In the genomic region with DNA sequence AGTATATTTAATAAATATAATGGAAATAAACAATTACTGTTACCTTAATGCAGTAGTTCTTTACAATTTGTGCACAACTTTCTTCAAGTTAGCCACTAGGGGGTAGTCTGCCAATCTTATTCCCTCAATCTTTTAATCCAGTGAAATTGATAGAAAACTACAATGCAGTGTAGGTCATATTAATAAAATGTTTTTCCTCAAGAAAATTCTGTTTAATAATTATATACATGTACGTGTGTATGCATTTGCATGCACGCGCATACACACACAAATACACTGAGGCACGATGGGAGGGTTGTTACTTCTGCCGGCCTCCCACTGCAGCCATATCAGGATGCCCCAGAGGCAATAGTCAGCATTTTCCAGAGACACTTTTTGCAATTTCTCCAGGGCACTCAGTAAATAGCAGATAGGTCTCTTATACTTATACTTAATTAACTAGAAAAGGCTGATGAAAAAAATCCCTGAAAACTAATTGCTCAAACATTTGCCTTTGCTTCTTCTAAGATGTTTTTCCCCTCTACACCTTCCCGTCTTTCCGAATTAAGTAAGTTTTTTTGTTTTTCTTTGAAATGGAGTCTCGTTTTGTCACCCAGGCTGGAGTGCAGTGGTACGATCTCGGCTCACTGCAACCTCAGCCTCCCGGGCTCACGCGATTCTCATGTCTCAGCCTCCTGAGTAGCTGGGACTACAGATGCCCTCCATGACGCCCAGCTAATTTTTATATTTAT, we compare ENCODE assay signal across 8 cellular contexts. TPM values are rescaled to one million over a fixed set of nuclear protein-coding genes. Genes with fewer than 3 reads are reported as not detected.
DNase-seq lines count a peak whose midpoint lies in the region; ATAC-seq and TF ChIP-seq lines count a peak whose summit lies in the region.

No MANE protein-coding gene starts in this region.

- no peaks in the 10 kb centered on the region for H3K9me2 ChIP-seq in PC-3 (replicated peaks; ENCODE audit: low read length)

- BruUV-seq in PC-3 (replicated peaks; lab: Mats Ljungman, UMichigan), result no TSS peak

- H3K79me2 ChIP-seq in PC-3 (ENCODE audit: low read length), result peaks cover 43% of the 10 kb centered on the region

- peaks cover 2% of the 10 kb centered on the region for H3K9me3 Mint-ChIP-seq in activated CD8-positive, alpha-beta T cell treated with anti-CD3 and anti-CD28 coated beads for 36 hours
- peaks cover 5% of the 10 kb centered on the region for H3K9me3 Mint-ChIP-seq in activated CD8-positive, alpha-beta T cell treated with anti-CD3 and anti-CD28 coated beads, Interleukin-2, amount 10 ng/mL, durations not matched to agents 7 days and 5 days (ENCODE audit: insufficient read depth)
- H3K9me3 Mint-ChIP-seq in type B pancreatic cell, result no peaks in the 10 kb centered on the region

- H3K36me3 Mint-ChIP-seq in activated CD8-positive, alpha-beta T cell treated with anti-CD3 and anti-CD28 coated beads for 36 hours (ENCODE audit: low read depth), result no peaks in the 10 kb centered on the region
- peaks cover 2% of the 10 kb centered on the region for H3K36me3 Mint-ChIP-seq in activated CD8-positive, alpha-beta T cell treated with anti-CD3 and anti-CD28 coated beads, Interleukin-2, amount 10 ng/mL, durations not matched to agents 7 days and 5 days (ENCODE audit: low read depth)
- peaks cover 9% of the 10 kb centered on the region for H3K36me3 Mint-ChIP-seq in type B pancreatic cell

- H3K4me2 ChIP-seq in PC-3 (ENCODE audit: low read length), result no peak overlapping the region

- DNase-seq in activated CD8-positive, alpha-beta T cell treated with anti-CD3 and anti-CD28 coated beads for 36 hours, result no peak
- no peak for DNase-seq in activated CD8-positive, alpha-beta T cell treated with anti-CD3 and anti-CD28 coated beads, Interleukin-2, amount 10 ng/mL, durations not matched to agents 7 days and 5 days
- peak; percentile 64 for DNase-seq in PC-3
- peak; percentile 44 for DNase-seq in fibroblast of pulmonary artery (ENCODE audit: low read depth)
- no peak for DNase-seq in type B pancreatic cell (ENCODE audit: extremely low spot score, unreplicated experiment)
- DNase-seq in HuH-7 (ENCODE audit: low spot score), result no peak
- no peak for DNase-seq in ovary

- CTCF ChIA-PET in activated CD8-positive, alpha-beta T cell treated with anti-CD3 and anti-CD28 coated beads for 36 hours (lab: Charles Lee), result interaction anchor here (0.6 to 7.1 kb wide), 5 partner anchors 11 to 187 kb away, joined by 3 to 94 read pairs (median 5); no protein-coding TSS in a partner anchor
- CTCF ChIA-PET in activated CD8-positive, alpha-beta T cell treated with anti-CD3 and anti-CD28 coated beads, Interleukin-2, amount 10 ng/mL, durations not matched to agents 7 days and 5 days (lab: Charles Lee), result interaction anchor here (1.0 to 7.2 kb wide), 13 partner anchors 9 to 186 kb away, joined by 3 to 136 read pairs (median 6); a partner anchor contains a TSS
- CTCF ChIA-PET in PC-3 (lab: Charles Lee), result interaction anchor here (2.5 kb wide), 1 partner anchor 150 kb away, joined by 11 read pairs; no protein-coding TSS in a partner anchor

- TF ChIP-seq CTCF in activated CD8-positive, alpha-beta T cell treated with anti-CD3 and anti-CD28 coated beads for 36 hours (IDR thresholded peaks at IDR 0.05), result peak; percentile 78
- peak; percentile 77 for TF ChIP-seq CTCF in PC-3 (conservative IDR thresholded peaks at IDR 0.05; ENCODE audit: low read depth, low read length)
- peak; percentile 57 for TF ChIP-seq CTCF in fibroblast of pulmonary artery (IDR thresholded peaks at IDR 0.05; ENCODE audit: low read length, missing control alignments)
- peak; percentile 83 for TF ChIP-seq CTCF in type B pancreatic cell (conservative IDR thresholded peaks at IDR 0.05)
- TF ChIP-seq CTCF in ovary (IDR thresholded peaks at IDR 0.05), result peak in 1 of 3 donors; percentile 19

- no peak overlapping the region for H2AFZ ChIP-seq in PC-3 (ENCODE audit: low read length)

- peaks cover 15% of the 10 kb centered on the region for H3K4me1 Mint-ChIP-seq in activated CD8-positive, alpha-beta T cell treated with anti-CD3 and anti-CD28 coated beads for 36 hours (ENCODE audit: low read depth)
- H3K4me1 Mint-ChIP-seq in activated CD8-positive, alpha-beta T cell treated with anti-CD3 and anti-CD28 coated beads, Interleukin-2, amount 10 ng/mL, durations not matched to agents 7 days and 5 days (ENCODE audit: low read depth), result peaks cover 28% of the 10 kb centered on the region
- peaks cover 19% of the 10 kb centered on the region for H3K4me1 Mint-ChIP-seq in type B pancreatic cell (ENCODE audit: unreplicated experiment)

- no peak overlapping the region for H3K4me3 Mint-ChIP-seq in activated CD8-positive, alpha-beta T cell treated with anti-CD3 and anti-CD28 coated beads for 36 hours
- H3K4me3 Mint-ChIP-seq in activated CD8-positive, alpha-beta T cell treated with anti-CD3 and anti-CD28 coated beads, Interleukin-2, amount 10 ng/mL, durations not matched to agents 7 days and 5 days, result no peak overlapping the region
- no peak overlapping the region for H3K4me3 Mint-ChIP-seq in type B pancreatic cell

- H3K4me1 ChIP-seq in PC-3 (ENCODE audit: insufficient read depth, low read length) (peaks cover 25% of the 10 kb centered on the region), ovary (ENCODE audit: insufficient read depth) (peaks cover 7% of the 10 kb centered on the region)

- peaks cover 19% of the 10 kb centered on the region for H3K27me3 Mint-ChIP-seq in activated CD8-positive, alpha-beta T cell treated with anti-CD3 and anti-CD28 coated beads for 36 hours
- peaks cover 26% of the 10 kb centered on the region for H3K27me3 Mint-ChIP-seq in activated CD8-positive, alpha-beta T cell treated with anti-CD3 and anti-CD28 coated beads, Interleukin-2, amount 10 ng/mL, durations not matched to agents 7 days and 5 days (ENCODE audit: low read depth)
- no peaks in the 10 kb centered on the region for H3K27me3 Mint-ChIP-seq in type B pancreatic cell

- H4K20me1 ChIP-seq in PC-3 (ENCODE audit: low read length), result no peaks in the 10 kb centered on the region

- no peak overlapping the region for H3K9ac ChIP-seq in PC-3 (ENCODE audit: low read length)

- POLR2A ChIA-PET in activated CD8-positive, alpha-beta T cell treated with anti-CD3 and anti-CD28 coated beads for 36 hours (lab: Charles Lee), result no interaction called here
- POLR2A ChIA-PET in activated CD8-positive, alpha-beta T cell treated with anti-CD3 and anti-CD28 coated beads, Interleukin-2, amount 10 ng/mL, durations not matched to agents 7 days and 5 days (lab: Charles Lee), result no interaction called here
- POLR2A ChIA-PET in PC-3 (lab: Charles Lee; ENCODE audit: unreplicated experiment), result no interaction called here

- H3K36me3 ChIP-seq in PC-3 (ENCODE audit: low read depth, low read length) (no peaks in the 10 kb centered on the region), ovary (no peaks in the 10 kb centered on the region)

- no peak overlapping the region for H3K27ac Mint-ChIP-seq in activated CD8-positive, alpha-beta T cell treated with anti-CD3 and anti-CD28 coated beads for 36 hours
- H3K27ac Mint-ChIP-seq in activated CD8-positive, alpha-beta T cell treated with anti-CD3 and anti-CD28 coated beads, Interleukin-2, amount 10 ng/mL, durations not matched to agents 7 days and 5 days, result no peak overlapping the region
- H3K27ac Mint-ChIP-seq in type B pancreatic cell, result no peak overlapping the region

- TF ChIP-seq EP300 in ovary (IDR thresholded peaks at IDR 0.05), result no peak

- intact Hi-C loops in activated CD8-positive, alpha-beta T cell treated with anti-CD3 and anti-CD28 coated beads for 36 hours (cut with micrococcal nuclease), result loop anchor here (10.0 kb wide), 1 partner anchor 190 kb away; no protein-coding TSS in a partner anchor
- intact Hi-C loops in PC-3 (cut with micrococcal nuclease) (loop anchor here (2.0 kb wide), 1 partner anchor 266 kb away; no protein-coding TSS in a partner anchor), ovary (cut with DNase I) (loop anchor here (5.0 to 10.0 kb wide), 9 partner anchors 70 to 267 kb away; a partner anchor contains a TSS)

- H3K27ac ChIP-seq in PC-3 (ENCODE audit: low read length) (no peak overlapping the region), ovary (no peak overlapping the region)

- no peak for TF ChIP-seq POLR2A in ovary (IDR thresholded peaks at IDR 0.05)

- no peaks in the 10 kb centered on the region for H3K27me3 ChIP-seq in PC-3 (ENCODE audit: low read length)
- no peaks in the 10 kb centered on the region for H3K27me3 ChIP-seq in ovary

- no peaks in the 10 kb centered on the region for H3F3A ChIP-seq in PC-3 (ENCODE audit: low read length, unreplicated experiment)

- no peak overlapping the region for H3K4me3 ChIP-seq in PC-3 (ENCODE audit: low read length)
- H3K4me3 ChIP-seq in fibroblast of pulmonary artery (replicated peaks; ENCODE audit: low read depth, low read length), result no peak overlapping the region
- H3K4me3 ChIP-seq in ovary, result no peak overlapping the region

- no peaks in the 10 kb centered on the region for H3K9me3 ChIP-seq in PC-3 (ENCODE audit: low read length)
- H3K9me3 ChIP-seq in ovary, result peaks cover 0 to 3% of the 10 kb centered on the region in 2 donors

- 71 to 79% (median 76%) methylated on average over 14 of the region's 14 CpGs for WGBS in ovary, 3 donors

- no peak for ATAC-seq in activated CD8-positive, alpha-beta T cell treated with anti-CD3 and anti-CD28 coated beads for 36 hours
- ATAC-seq in activated CD8-positive, alpha-beta T cell treated with anti-CD3 and anti-CD28 coated beads, Interleukin-2, amount 10 ng/mL, durations not matched to agents 7 days and 5 days, result no peak
- ATAC-seq in PC-3, result no peak
- no peak for ATAC-seq in HG02642 (IDR thresholded peaks at IDR 0.05; ENCODE audit: poor library complexity, unreplicated experiment)

RNA-seq across cellular contexts. Expression of a gene that starts 3.1 kb away (rescaled TPM):
- total RNA-seq in activated CD8-positive, alpha-beta T cell treated with anti-CD3 and anti-CD28 coated beads for 36 hours, result 1 to 10 TPM; 1.4 to 1.8 TPM
- total RNA-seq in activated CD8-positive, alpha-beta T cell treated with anti-CD3 and anti-CD28 coated beads, Interleukin-2, amount 10 ng/mL, durations not matched to agents 7 days and 5 days, result 1 to 10 TPM; 7.6 to 9.8 TPM
- 7.1 and 10.7 TPM in 2 replicates for total RNA-seq in PC-3 (2014; rRNA removed)
- total RNA-seq in type B pancreatic cell (ENCODE audit: low replicate concordance), result 23.3 and 24.5 TPM in 2 replicates
- 10 to 100 TPM; 34.9 to 64.6 (median 50.5) TPM for total RNA-seq in ovary
- 10 to 100 TPM; 30.9 to 33.9 TPM for polyA plus RNA-seq in ovary

Comparison
In these comparisons a context has a peak if more than half of its experiments do, and no peak if none do; other contexts are left out.
1. DNase-seq: peak in PC-3 (single experiment) and fibroblast of pulmonary artery (single experiment); none in activated CD8-positive, alpha-beta T cell treated with anti-CD3 and anti-CD28 coated beads for 36 hours (single experiment), activated CD8-positive, alpha-beta T cell treated with anti-CD3 and anti-CD28 coated beads, Interleukin-2, amount 10 ng/mL, durations not matched to agents 7 days and 5 days (single experiment), type B pancreatic cell (single experiment), HuH-7 (single experiment) and ovary (0 of 5).